8 cellular contexts compared by ENCODE assay signal in the genomic region with DNA sequence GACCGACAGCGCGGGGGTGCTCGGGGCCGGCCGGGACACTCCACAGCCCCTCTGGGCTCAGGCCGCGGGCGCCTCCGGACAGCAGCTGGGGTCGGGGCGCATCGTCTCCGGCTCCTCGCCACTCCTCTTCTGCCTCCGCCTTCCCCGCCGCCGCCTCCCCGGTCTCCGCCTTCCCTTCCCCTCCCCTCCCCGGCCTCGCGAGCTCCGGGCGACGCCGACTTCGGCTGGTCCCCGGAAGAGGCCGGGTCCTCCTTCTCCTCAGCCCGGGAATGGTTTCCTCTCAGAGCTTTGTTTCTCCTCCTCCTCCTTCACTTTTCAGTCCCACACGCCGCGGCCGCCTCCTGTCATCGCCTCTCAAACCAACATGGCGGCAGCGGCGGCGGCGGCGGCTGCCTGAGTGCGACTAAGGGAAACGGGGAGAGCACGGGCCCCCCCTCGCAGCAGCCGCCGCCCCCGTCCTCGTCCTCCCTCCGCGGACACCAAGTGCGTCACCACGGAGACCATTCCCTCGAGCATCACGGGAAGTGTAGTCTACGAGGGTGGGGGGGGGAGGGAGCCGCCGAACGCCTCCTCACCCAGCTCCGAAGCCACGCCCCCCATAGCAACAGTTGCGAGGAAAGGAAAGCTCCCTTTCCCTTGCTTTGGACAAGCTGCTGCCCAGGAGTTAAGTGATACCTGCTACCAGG. TPM values are rescaled to one million over a fixed set of nuclear protein-coding genes. Genes with fewer than 3 reads are reported as not detected.
DNase-seq lines count a peak whose midpoint lies in the region; ATAC-seq and TF ChIP-seq lines count a peak whose summit lies in the region.

A gene with protein sequence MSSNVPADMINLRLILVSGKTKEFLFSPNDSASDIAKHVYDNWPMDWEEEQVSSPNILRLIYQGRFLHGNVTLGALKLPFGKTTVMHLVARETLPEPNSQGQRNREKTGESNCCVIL (minus strand): TSS at position 405 of the 686 bp plus-strand sequence. CDS start 1,079 bp downstream, outside the sequence.

- H3K36me3 ChIP-seq in PC-3 (ENCODE audit: low read depth, low read length) (no peaks in the 10 kb centered on the region), mucosa of descending colon (ENCODE audit: low read depth) (no peaks in the 10 kb centered on the region)

- DNase-seq in DMS153 treated with DMSO at 0.1 percent for 48 hours (lab: John Stamatoyannopoulos, UW; ENCODE audit: unreplicated experiment) (peak; percentile 86), PC-3 (peak; percentile 93), activated T-cell treated with anti-CD3 and anti-CD28 coated beads for 48 hours (ENCODE audit: low read depth) (peak; percentile 87), epithelial cell of proximal tubule (ENCODE audit: low read depth) (no peak), mucosa of descending colon (peak; percentile 96 to 99 (median 98))
- DNase-seq in Jurkat, Clone E6-1 (ENCODE audit: low read depth, low spot score): peak; percentile 87
- peak; percentile 86 to 90 for DNase-seq in stimulated activated CD8-positive, alpha-beta memory T cell treated with anti-CD3 and anti-CD28 coated beads, Interleukin-4, amount 100 ng/mL, for 1 hour (ENCODE audit: low read depth in 2 of 2, low spot score in 1 of 2)

- H3K27me3 ChIP-seq in PC-3 (ENCODE audit: low read length): no peaks in the 10 kb centered on the region

- H4K20me1 ChIP-seq in PC-3 (ENCODE audit: low read length): peaks cover 28% of the 10 kb centered on the region; the same call in 1 of the 2 replicates

- TF ChIP-seq CTCF in PC-3 (conservative IDR thresholded peaks at IDR 0.05; ENCODE audit: low read depth, low read length) (no peak), epithelial cell of proximal tubule (conservative IDR thresholded peaks at IDR 0.05; ENCODE audit: low read depth, low read length) (no peak), mucosa of descending colon (IDR thresholded peaks at IDR 0.05) (no peak)

- H2AFZ ChIP-seq in PC-3 (ENCODE audit: low read length): peak within 1 kb of the TSS; percentile 82

- POLR2A ChIA-PET in PC-3 (lab: Charles Lee; ENCODE audit: unreplicated experiment): interaction anchor here (0.6 to 1.3 kb wide), 7 partner anchors 67 to 357 kb away, joined by 3 to 21 read pairs (median 8); no protein-coding TSS in a partner anchor

- peak within 1 kb of the TSS; percentile 84 for H3K9ac ChIP-seq in PC-3 (ENCODE audit: low read length)

- ATAC-seq in GM21619 (IDR thresholded peaks at IDR 0.05; ENCODE audit: unreplicated experiment) (peak; percentile 86), PC-3 (peak; percentile 72), mucosa of descending colon (peak; percentile 95)

- intact Hi-C loops in PC-3 (cut with micrococcal nuclease): loop anchor here (1.0 kb wide), 1 partner anchor 74 kb away; no protein-coding TSS in a partner anchor
- intact Hi-C loops in mucosa of descending colon (cut with DNase I, micrococcal nuclease): no loop called here

- H3K9me3 ChIP-seq in PC-3 (ENCODE audit: low read length) (no peaks in the 10 kb centered on the region), mucosa of descending colon (no peaks in the 10 kb centered on the region)

- peaks cover 40% of the 10 kb centered on the region for H3K4me1 ChIP-seq in PC-3 (ENCODE audit: insufficient read depth, low read length)
- peaks cover 16% of the 10 kb centered on the region for H3K4me1 ChIP-seq in mucosa of descending colon (ENCODE audit: low read depth)

- H3K9me2 ChIP-seq in PC-3 (replicated peaks; ENCODE audit: low read length): no peaks in the 10 kb centered on the region

- H3K27ac ChIP-seq in PC-3 (ENCODE audit: low read length): peak within 1 kb of the TSS; percentile 82

- no peaks in the 10 kb centered on the region for H3F3A ChIP-seq in PC-3 (ENCODE audit: low read length, unreplicated experiment)

- H3K4me3 ChIP-seq in Jurkat, Clone E6-1 (ENCODE audit: low read length): peak within 1 kb of the TSS; percentile 75
- peak within 1 kb of the TSS; percentile 94 for H3K4me3 ChIP-seq in PC-3 (ENCODE audit: low read length)
- peak within 1 kb of the TSS; percentile 81 for H3K4me3 ChIP-seq in epithelial cell of proximal tubule (ENCODE audit: low read depth, low read length)
- peak within 1 kb of the TSS; percentile 90 for H3K4me3 ChIP-seq in mucosa of descending colon

- H3K79me2 ChIP-seq in PC-3 (ENCODE audit: low read length): peaks cover 45% of the 10 kb centered on the region

- peak within 1 kb of the TSS; percentile 91 for H3K4me2 ChIP-seq in PC-3 (ENCODE audit: low read length)

- CTCF ChIA-PET in PC-3 (lab: Charles Lee): interaction anchor here (1.1 to 1.5 kb wide), 5 partner anchors 72 to 265 kb away, joined by 5 to 7 read pairs (median 5); no protein-coding TSS in a partner anchor

- BruUV-seq in PC-3 (replicated peaks; lab: Mats Ljungman, UMichigan): no TSS peak

RNA-seq across cellular contexts. Expression of the gene that starts here (rescaled TPM):
- 5.4 TPM for polyA plus RNA-seq in Jurkat, Clone E6-1 (2012; ENCODE audit: insufficient read depth, insufficient read length)
- total RNA-seq in PC-3 (2014; rRNA removed) (10.9 and 13.9 TPM in 2 replicates), epithelial cell of proximal tubule (8.8 and 10.0 TPM in 2 replicates), mucosa of descending colon (10 to 100 TPM; 40.4 to 58.1 (median 43.6) TPM)
